8 cellular contexts compared by ENCODE assay signal in the genomic region with DNA sequence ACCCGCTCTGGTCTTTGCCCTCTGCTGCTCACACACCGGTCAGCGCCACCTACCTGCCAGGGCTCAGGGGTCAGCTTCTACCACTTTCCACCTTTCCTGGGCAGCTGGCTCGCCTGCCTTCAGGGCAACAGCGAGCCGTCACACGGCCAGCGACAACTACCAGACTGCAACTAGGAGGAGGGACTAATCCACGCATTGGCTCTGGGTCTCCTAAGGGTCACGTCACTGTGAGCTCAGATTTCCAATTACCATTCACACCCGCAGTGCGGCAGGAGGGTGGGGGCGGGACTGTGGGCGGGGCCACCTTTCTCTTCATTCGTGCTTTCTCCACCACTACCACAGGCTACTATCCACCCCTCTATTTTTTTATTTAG. TPM values are rescaled to one million over a fixed set of nuclear protein-coding genes. Genes with fewer than 3 reads are reported as not detected.
A peak's percentile ranks its signal among the peaks of the same experiment; 100 is the strongest.
DNase-seq lines count a peak whose midpoint lies in the region; ATAC-seq and TF ChIP-seq lines count a peak whose summit lies in the region.

A gene (minus strand): TSS at position 172 of the 374 bp plus-strand sequence. CDS start 1,712 bp downstream, outside the sequence.

- H3K36me3 ChIP-seq in HEK293 (ENCODE audit: control insufficient read depth in 2 of 2, insufficient read depth in 1 of 2, low read length in 2 of 2) = no peaks in the 10 kb centered on the region
- H3K36me3 ChIP-seq in lower lobe of right lung = no peaks in the 10 kb centered on the region

- no peaks in the 10 kb centered on the region for H3K27me3 ChIP-seq in lower lobe of right lung (ENCODE audit: low read depth)

- CTCF ChIA-PET in HEK293 (lab: Yijun Ruan, JAX) = no interaction called here

- H3K27ac ChIP-seq in HEK293 (ENCODE audit: extremely low read depth, low read depth, low read length) = no peak within 1 kb of the TSS
- peak within 1 kb of the TSS; percentile 2 to 57 for H3K27ac ChIP-seq in coronary artery
- H3K27ac ChIP-seq in lower lobe of right lung = no peak within 1 kb of the TSS

- POLR2A ChIA-PET in HEK293 (lab: Yijun Ruan, JAX) = no interaction called here

- intact Hi-C loops in lower lobe of right lung (cut with DNase I) = no loop called here

- peak; percentile 97 to 98 for ATAC-seq in lower lobe of right lung

- H3K4me1 ChIP-seq in HEK293 (ENCODE audit: control insufficient read depth, insufficient read depth, low read length) (no peaks in the 10 kb centered on the region), lower lobe of right lung (peaks cover 4% of the 10 kb centered on the region)

- H3K4me3 ChIP-seq in HEK293 (ENCODE audit: low read depth, low read length) (peak within 1 kb of the TSS; percentile 37), coronary artery (peak within 1 kb of the TSS; percentile 68), lower lobe of right lung (peak within 1 kb of the TSS; percentile 55)

- no peak for TF ChIP-seq CTCF in HEK293 (tag by site-specific recombination; IDR thresholded peaks at IDR 0.05)
- TF ChIP-seq CTCF in coronary artery (IDR thresholded peaks at IDR 0.05) = no peak
- no peak for TF ChIP-seq CTCF in lower lobe of right lung (IDR thresholded peaks at IDR 0.05)

- peak; percentile 15 for DNase-seq in ELR (ENCODE audit: low read depth)
- DNase-seq in NCI-H1436 (lab: John Stamatoyannopoulos, UW) = peak; percentile 82
- DNase-seq in activated CD4-positive, alpha-beta T cell treated with anti-CD3 and anti-CD28 coated beads for 4 hours = peak; percentile 49 to 52
- DNase-seq in coronary artery (ENCODE audit: low spot score) = peak; percentile 74
- peak; percentile 63 for DNase-seq in lower lobe of right lung
- peak; percentile 25 to 28 for DNase-seq in stimulated activated CD8-positive, alpha-beta memory T cell treated with anti-CD3 and anti-CD28 coated beads, Interleukin-15, amount 100 ng/mL, for 48 hours (ENCODE audit: low read depth in 2 of 2)
- no peak for DNase-seq in HCEC 1CT

- H3K9me3 ChIP-seq in HEK293 (ENCODE audit: control insufficient read depth, insufficient read depth, low read depth, low read length) (no peaks in the 10 kb centered on the region; the same call in 1 of the 2 replicates), lower lobe of right lung (no peaks in the 10 kb centered on the region)

TF ChIP-seq in HEK293, 187 proteins besides CTCF, POLR2A, EP300 and RAD21:
- TF ChIP-seq ZNF792 (tag by site-specific recombination; IDR thresholded peaks at IDR 0.05) (no peak), GFI1B (tag by site-specific recombination; IDR thresholded peaks at IDR 0.05) (no peak), SP2 (tag by site-specific recombination; IDR thresholded peaks at IDR 0.05) (peak; percentile 38; the same call in 1 of the 2 replicates)

RNA-seq across cellular contexts. Expression of the gene that starts here (rescaled TPM):
- total RNA-seq in lower lobe of right lung = 4.4 TPM

Comparison
In these comparisons a context has a peak if more than half of its experiments do, and no peak if none do; other contexts are left out.
1. H3K27ac ChIP-seq: peak in coronary artery (2 of 2); none in HEK293 (single experiment) and lower lobe of right lung (single experiment).
2. Peak in every context shown above with its lines, with median percentiles within 50 percentile points of each other: H3K4me3 ChIP-seq.